In genomic region chr10:113435881-113436280, GRCh38 we compare ENCODE assay signal across 21 cellular contexts.
"Had no signal": no experiment of that assay in that cellular context is flagged by ENCODE, and none has a peak within 500 bp of the region (broad histone marks: within the 10 kb centered on the region; RNA-seq: fewer than 3 reads in every experiment).

No MANE protein-coding gene starts in this region.

- H3K9me3 ChIP-seq: colonic mucosa, right atrium auricular region, testis, tibial artery had no signal

- ATAC-seq: naive thymus-derived CD4-positive, alpha-beta T cell; sciatic nerve had no signal

- H3K4me3 ChIP-seq: colonic mucosa, esophagus muscularis mucosa, neural progenitor cell, right atrium auricular region, smooth muscle cell, testis, tibial artery had no signal

- FAIRE-seq: frontal cortex, keratinocyte had no signal

- H3K27me3 ChIP-seq: colonic mucosa, esophagus muscularis mucosa, neural progenitor cell, right atrium auricular region, testis, tibial artery had no signal

- H3K36me3 ChIP-seq: colonic mucosa, esophagus muscularis mucosa, neural progenitor cell, right atrium auricular region, tibial artery had no signal

- DNase-seq: colonic mucosa; effector CD8-positive, alpha-beta T cell; endodermal cell; head of caudate nucleus; mesendoderm; midbrain; naive thymus-derived CD4-positive, alpha-beta T cell; stimulated activated CD4-positive, alpha-beta T cell treated with anti-CD3 and anti-CD28 coated beads, Interleukin-12 subunit alpha, Interleukin-12 subunit beta, amount 100 ng/mL, for 4 hours; stimulated activated CD4-positive, alpha-beta T cell treated with anti-CD3 and anti-CD28 coated beads, Interleukin-1b, Interleukin-23, amount 100 ng/mL, for 48 hours; stimulated activated CD4-positive, alpha-beta T cell treated with anti-CD3 and anti-CD28 coated beads, Interleukin-4, amount 100 ng/mL, for 1 hour; stimulated activated naive CD4-positive, alpha-beta T cell treated with Interleukin-2 at 50 U/mL for 16 hours; substantia nigra; testis had no signal
